ENCODE assay signal across 8 cellular contexts in genomic region chr9:95023217-95024003, GRCh38.
DNase-seq lines count a peak whose midpoint lies in the region; ATAC-seq and TF ChIP-seq lines count a peak whose summit lies in the region.

No MANE protein-coding gene starts in this region.

- DNase-seq in GM04503 (ENCODE audit: low read depth) = peak; percentile 81
- DNase-seq in amniotic epithelial cell (ENCODE audit: low read depth) = peak; percentile 74
- no peak for DNase-seq in right atrium auricular region (ENCODE audit: low spot score)
- no peak for DNase-seq in smooth muscle cell (lab: John Stamatoyannopoulos, UW; ENCODE audit: unreplicated experiment)
- no peak for DNase-seq in activated CD8-positive, alpha-beta memory T cell treated with anti-CD3 and anti-CD28 coated beads, Interleukin-2, amount 50 U/mL, for 4 hours
- no peak for DNase-seq in RPMI8226

- ATAC-seq in HG02588 (IDR thresholded peaks at IDR 0.05; ENCODE audit: unreplicated experiment) = no peak
- ATAC-seq in HG02970 (IDR thresholded peaks at IDR 0.05; ENCODE audit: low FRiP score, unreplicated experiment) = no peak

- no peak overlapping the region for H2AFZ ChIP-seq in smooth muscle cell (ENCODE audit: low read depth)

- peak overlapping the region; percentile 67 for H3K9ac ChIP-seq in smooth muscle cell (ENCODE audit: low read depth)

- peak overlapping the region; percentile 87 to 88 for H3K27ac ChIP-seq in right atrium auricular region
- peak overlapping the region; percentile 97 for H3K27ac ChIP-seq in smooth muscle cell (ENCODE audit: low read depth)

- H3F3A ChIP-seq in smooth muscle cell (ENCODE audit: low read depth) = peaks cover 62% of the 10 kb centered on the region

- WGBS in smooth muscle cell (ENCODE audit: low lambda C conversion rate) = 60% methylated on average over 9 of the region's 9 CpGs

- H3K79me2 ChIP-seq in smooth muscle cell (ENCODE audit: low read depth) = peaks cover 93% of the 10 kb centered on the region

- TF ChIP-seq CTCF in right atrium auricular region (IDR thresholded peaks at IDR 0.05) (no peak), smooth muscle cell (IDR thresholded peaks at IDR 0.05; ENCODE audit: borderline replicate concordance, insufficient read depth, poor library complexity, severe bottlenecking) (no peak)

- H3K9me3 ChIP-seq in right atrium auricular region (no peaks in the 10 kb centered on the region), smooth muscle cell (replicated peaks; ENCODE audit: low read depth) (no peaks in the 10 kb centered on the region)

- H3K4me2 ChIP-seq in smooth muscle cell = peak overlapping the region; percentile 72

- H3K4me1 ChIP-seq in right atrium auricular region (peaks cover 0 to 95% of the 10 kb centered on the region in 2 donors), smooth muscle cell (ENCODE audit: low read depth) (peaks cover 39% of the 10 kb centered on the region)

- no peaks in the 10 kb centered on the region for H3K27me3 ChIP-seq in right atrium auricular region
- H3K27me3 ChIP-seq in smooth muscle cell (ENCODE audit: low read depth) = no peaks in the 10 kb centered on the region

- H3K4me3 ChIP-seq in right atrium auricular region (no peak overlapping the region), smooth muscle cell (no peak overlapping the region)

- peaks cover 33% of the 10 kb centered on the region for H3K36me3 ChIP-seq in right atrium auricular region
- no peaks in the 10 kb centered on the region for H3K36me3 ChIP-seq in smooth muscle cell (ENCODE audit: low read depth)

- H4K20me1 ChIP-seq in smooth muscle cell (ENCODE audit: low read depth) = peaks cover 65% of the 10 kb centered on the region

Comparison
In these comparisons a context has a peak if more than half of its experiments do, and no peak if none do; other contexts are left out.
1. DNase-seq: peak in GM04503 (single experiment) and amniotic epithelial cell (single experiment); none in right atrium auricular region (single experiment), smooth muscle cell (single experiment), activated CD8-positive, alpha-beta memory T cell treated with anti-CD3 and anti-CD28 coated beads, Interleukin-2, amount 50 U/mL, for 4 hours (single experiment) and RPMI8226 (single experiment).